8 cellular contexts compared by ENCODE assay signal in genomic region chr15:62896969-62897486, GRCh38.
DNase-seq lines count a peak whose midpoint lies in the region; ATAC-seq and TF ChIP-seq lines count a peak whose summit lies in the region.

No MANE protein-coding gene starts in this region.

- no peaks in the 10 kb centered on the region for H3K36me3 Mint-ChIP-seq in activated T-cell treated with anti-CD3 and anti-CD28 coated beads, Interleukin-2, amount 50 U/mL, for 72 hours (ENCODE audit: insufficient read depth in 2 of 2)

- H3K9me3 ChIP-seq in SJCRH30 (replicated peaks) (no peaks in the 10 kb centered on the region), osteoblast (ENCODE audit: low read depth, low read length) (no peaks in the 10 kb centered on the region)

- H3K4me1 Mint-ChIP-seq in activated T-cell treated with anti-CD3 and anti-CD28 coated beads, Interleukin-2, amount 50 U/mL, for 72 hours (ENCODE audit: low read depth), result no peaks in the 10 kb centered on the region

- no peaks in the 10 kb centered on the region for H3K27me3 ChIP-seq in SJCRH30
- no peaks in the 10 kb centered on the region for H3K27me3 ChIP-seq in osteoblast (ENCODE audit: insufficient read depth, low read length)

- peak overlapping the region; percentile 81 for H3K27ac ChIP-seq in SJCRH30
- H3K27ac ChIP-seq in osteoblast (ENCODE audit: low read depth, low read length), result peak overlapping the region; percentile 100

- no peak overlapping the region for H3K4me3 Mint-ChIP-seq in activated T-cell treated with anti-CD3 and anti-CD28 coated beads, Interleukin-2, amount 50 U/mL, for 72 hours

- no peaks in the 10 kb centered on the region for H3K27me3 Mint-ChIP-seq in activated T-cell treated with anti-CD3 and anti-CD28 coated beads, Interleukin-2, amount 50 U/mL, for 72 hours (ENCODE audit: low read depth)

- peaks cover 52% of the 10 kb centered on the region for H3K4me1 ChIP-seq in SJCRH30
- peaks cover 44% of the 10 kb centered on the region for H3K4me1 ChIP-seq in osteoblast (ENCODE audit: insufficient read depth, low read length)

- DNase-seq in COLO829 (ENCODE audit: low spot score), result peak; percentile 76
- DNase-seq in SJCRH30, result peak; percentile 92 to 93
- DNase-seq in fibroblast of the aortic adventitia (ENCODE audit: low read depth), result peak; percentile 99
- peak; percentile 95 for DNase-seq in osteoblast (ENCODE audit: insufficient read length, low spot score, missing footprints)
- DNase-seq in stimulated activated CD4-positive, alpha-beta T cell treated with anti-CD3 and anti-CD28 coated beads, Interleukin-2, amount 100 ng/mL, for 24 hours, result no peak
- no peak for DNase-seq in NCI-H128 (lab: John Stamatoyannopoulos, UW; ENCODE audit: unreplicated experiment)
- no peak for DNase-seq in activated T-cell treated with anti-CD3 and anti-CD28 coated beads, Interleukin-2, amount 50 U/mL, for 72 hours

- no peaks in the 10 kb centered on the region for H3K9me3 Mint-ChIP-seq in activated T-cell treated with anti-CD3 and anti-CD28 coated beads, Interleukin-2, amount 50 U/mL, for 72 hours

- H3K4me3 ChIP-seq in SJCRH30 (peak overlapping the region; percentile 8), fibroblast of the aortic adventitia (ENCODE audit: low read depth, low read length) (no peak overlapping the region), osteoblast (ENCODE audit: insufficient read depth, low read length) (peak overlapping the region; percentile 20)

- no peak for ATAC-seq in HG02798 (IDR thresholded peaks at IDR 0.05; ENCODE audit: poor library complexity, unreplicated experiment)
- ATAC-seq in activated T-cell treated with anti-CD3 and anti-CD28 coated beads, Interleukin-2, amount 50 U/mL, for 72 hours (replicated peaks in 1 of 2), result no peak

- peak overlapping the region; percentile 68 for H3K4me2 ChIP-seq in osteoblast (ENCODE audit: insufficient read depth, low read length)

- TF ChIP-seq CTCF in fibroblast of the aortic adventitia (IDR thresholded peaks at IDR 0.05; ENCODE audit: insufficient read depth, low read length) (no peak), osteoblast (IDR thresholded peaks at IDR 0.05; ENCODE audit: extremely low read depth, low read depth, low read length) (no peak)

- H3K36me3 ChIP-seq in SJCRH30, result no peaks in the 10 kb centered on the region
- H3K36me3 ChIP-seq in osteoblast (ENCODE audit: insufficient read depth, low read length), result no peaks in the 10 kb centered on the region

- H3K27ac Mint-ChIP-seq in activated T-cell treated with anti-CD3 and anti-CD28 coated beads, Interleukin-2, amount 50 U/mL, for 72 hours, result no peak overlapping the region

- no peaks in the 10 kb centered on the region for H3K79me2 ChIP-seq in osteoblast (ENCODE audit: insufficient read depth, low read length)

- H4K20me1 ChIP-seq in osteoblast (ENCODE audit: insufficient read depth, low read length), result no peaks in the 10 kb centered on the region

- H2AFZ ChIP-seq in osteoblast (ENCODE audit: low read length), result no peak overlapping the region

Comparison
In these comparisons a context has a peak if more than half of its experiments do, and no peak if none do; other contexts are left out.
1. DNase-seq: peak in COLO829 (single experiment), SJCRH30 (2 of 2), fibroblast of the aortic adventitia (single experiment) and osteoblast (single experiment); none in stimulated activated CD4-positive, alpha-beta T cell treated with anti-CD3 and anti-CD28 coated beads, Interleukin-2, amount 100 ng/mL, for 24 hours (0 of 2), NCI-H128 (single experiment) and activated T-cell treated with anti-CD3 and anti-CD28 coated beads, Interleukin-2, amount 50 U/mL, for 72 hours (0 of 2).